ENCODE assay signal across 11 cellular contexts in genomic region chr15:30045248-30046041, GRCh38. TPM values are rescaled to one million over a fixed set of nuclear protein-coding genes. Genes with fewer than 3 reads are reported as not detected.
A peak's percentile ranks its signal among the peaks of the same experiment; 100 is the strongest.
DNase-seq lines count a peak whose midpoint lies in the region; ATAC-seq, FAIRE-seq and TF ChIP-seq lines count a peak whose summit lies in the region.
"Not testable (repeated sequence)": the region's sequence is repeated elsewhere in the genome, so short reads cannot be mapped to it uniquely, and the experiment has no call there.
"Had no signal": no experiment of that assay in that cellular context is flagged by ENCODE, and none has a peak within 500 bp of the region (broad histone marks: within the 10 kb centered on the region; RNA-seq: fewer than 3 reads in every experiment).

No MANE protein-coding gene starts in this region.

- H4K20me1 ChIP-seq in H9 (ENCODE audit: control insufficient read depth, insufficient read depth, insufficient read length), result not testable (repeated sequence)

- H3K27me3 Mint-ChIP-seq in H9 (ENCODE audit: low read depth), result not testable (repeated sequence)
- H3K27me3 Mint-ChIP-seq in osteocyte (ENCODE audit: unreplicated experiment), result peaks cover 14% of the 10 kb centered on the region

- not testable (repeated sequence) for FAIRE-seq in A549 (lab: Jason Lieb, UNC)
- peak; percentile 36 for FAIRE-seq in bronchial epithelial cell (lab: Jason Lieb, UNC)

- H2AFZ ChIP-seq in H9 (ENCODE audit: low read length), result not testable (repeated sequence)

- H3K27ac ChIP-seq in A549 (peak overlapping the region in 1 of 2 experiments; percentile 33; a peak in 1 of 6 replicates), thyroid gland (peak overlapping the region in 2 of 3 donors; percentile 24 to 43)
- not testable (repeated sequence) for H3K27ac ChIP-seq in H9 (ENCODE audit: insufficient read length, low read depth, low read length); left lung

- H3K9me3 ChIP-seq in A549; H9 (ENCODE audit: control insufficient read depth, low read depth, low read length); left lung; thyroid gland: not testable (repeated sequence)

- not testable (repeated sequence) for H2BK20ac ChIP-seq in H9 (ENCODE audit: low read depth, low read length, poor library complexity, severe bottlenecking)

- H2BK15ac ChIP-seq in H9 (ENCODE audit: low read depth, low read length), result not testable (repeated sequence)

- TF ChIP-seq EP300 in A549 (IDR thresholded peaks at IDR 0.05), result not testable (repeated sequence)

- peak overlapping the region; percentile 33; the same call in 2 of the 3 replicates for H3K4me2 ChIP-seq in A549
- not testable (repeated sequence) for H3K4me2 ChIP-seq in H9 (ENCODE audit: insufficient read depth, insufficient read length, low read length)

- ATAC-seq in A549, result peak; percentile 35 to 64; a peak in 4 of 6 replicates
- peak; percentile 87 for ATAC-seq in left lung

- not testable (repeated sequence) for H4K91ac ChIP-seq in H9 (ENCODE audit: insufficient read length, low read depth, low read length)

- intact Hi-C loops in left lung (cut with DNase I); thyroid gland (cut with DNase I): not testable (repeated sequence)

- not testable (repeated sequence) for H3T11ph ChIP-seq in H9 (ENCODE audit: low read length)

- H3K9ac ChIP-seq in H9 (ENCODE audit: extremely low read depth, insufficient read length, low read length), result not testable (repeated sequence)

- CTCF ChIA-PET in A549 (lab: Yijun Ruan, JAX), result interaction anchor here (0.7 to 4.4 kb wide), 7 partner anchors 29 to 432 kb away, joined by 3 to 19 read pairs (median 4); no protein-coding TSS in a partner anchor

- H3K18ac ChIP-seq in H9 (ENCODE audit: insufficient read length, low read depth, low read length), result not testable (repeated sequence)

- H3K4ac ChIP-seq in H9 (ENCODE audit: low read depth, low read length), result not testable (repeated sequence)

- H3K27ac Mint-ChIP-seq in H9; osteocyte (ENCODE audit: unreplicated experiment): not testable (repeated sequence)

- H3K14ac ChIP-seq in H9 (ENCODE audit: insufficient read depth, low read length), result not testable (repeated sequence)

- DNase-seq in A549 (ENCODE audit: low read depth in 1 of 2, low spot score in 1 of 2) (peak in 1 of 2 experiments; percentile 33), H9 (peak; percentile 54), NCI-H526 treated with DMSO at 0.1 percent for 48 hours (lab: John Stamatoyannopoulos, UW) (peak; percentile 53), glomerular visceral epithelial cell (ENCODE audit: extremely low spot score) (peak; percentile 28), thyroid gland (peak; percentile 64 to 75)
- not testable (repeated sequence) for DNase-seq in bronchial epithelial cell (ENCODE audit: low read depth); left lung; osteocyte (ENCODE audit: extremely low spot score, unreplicated experiment)

- not testable (repeated sequence) for H2BK120ac ChIP-seq in H9 (ENCODE audit: low read depth, low read length, poor library complexity, severe bottlenecking)

- not testable (repeated sequence) for H3K23me2 ChIP-seq in H9 (ENCODE audit: insufficient read length, low read depth, low read length, poor library complexity, severe bottlenecking)

- H4K5ac ChIP-seq in H9 (ENCODE audit: insufficient read length, low read depth, low read length), result not testable (repeated sequence)

- H3K4me1 Mint-ChIP-seq in H9, result peaks cover 7 to 12% of the 10 kb centered on the region in 2 experiments
- peaks cover 13% of the 10 kb centered on the region for H3K4me1 Mint-ChIP-seq in osteocyte (ENCODE audit: unreplicated experiment)

- not testable (repeated sequence) for H2BK5ac ChIP-seq in H9 (ENCODE audit: insufficient read length, low read length)

- H3K36me3 ChIP-seq in bronchial epithelial cell (ENCODE audit: control insufficient read depth, insufficient read depth, low read length); left lung; thyroid gland: not testable (repeated sequence)

- not testable (repeated sequence) for TF ChIP-seq RAD21 in A549 (conservative IDR thresholded peaks at IDR 0.05 in 1 of 2, IDR thresholded peaks at IDR 0.05 in 1 of 2)

- not testable (repeated sequence) for H3K4me1 ChIP-seq in A549; H9 (ENCODE audit: insufficient read depth, low read length); left lung
- H3K4me1 ChIP-seq in thyroid gland, result peaks cover 4 to 17% of the 10 kb centered on the region in 2 donors

- not testable (repeated sequence) for H4K8ac ChIP-seq in H9 (replicated peaks; ENCODE audit: insufficient read length, low read depth, low read length)

- WGBS in A549 (ENCODE audit: missing lambda C conversion rate), result 69% methylated on average over 22 of the region's 26 CpGs
- no CpG with 5 or more reads among the region's 26 CpGs for WGBS in H9 (ENCODE audit: extremely low coverage, insufficient read length, low lambda C conversion rate)
- WGBS in thyroid gland, 2 donors, result 46 to 52% methylated on average over 23 to 24 of the region's 26 CpGs

- POLR2A ChIA-PET in A549 (lab: Yijun Ruan, JAX), result not testable (repeated sequence)

- H2AK5ac ChIP-seq in H9 (ENCODE audit: insufficient read length, low read length), result not testable (repeated sequence)

- H3K79me1 ChIP-seq in H9 (ENCODE audit: insufficient read depth, low read depth, low read length, poor library complexity, severe bottlenecking), result not testable (repeated sequence)

- not testable (repeated sequence) for H2BK12ac ChIP-seq in H9 (ENCODE audit: insufficient read length, low read depth, low read length)

- not testable (repeated sequence) for TF ChIP-seq CTCF in A549 (IDR thresholded peaks at IDR 0.05); H9 (conservative IDR thresholded peaks at IDR 0.05); bronchial epithelial cell (IDR thresholded peaks at IDR 0.05; ENCODE audit: insufficient read depth, low read length, severe bottlenecking); left lung (IDR thresholded peaks at IDR 0.05); thyroid gland (IDR thresholded peaks at IDR 0.05)
- peak; percentile 22 for TF ChIP-seq CTCF in osteocyte (IDR thresholded peaks at IDR 0.05)

- not testable (repeated sequence) for H3K23ac ChIP-seq in H9 (ENCODE audit: insufficient read length, low read depth, low read length)

- not testable (repeated sequence) for H3K36me3 Mint-ChIP-seq in H9 (ENCODE audit: insufficient read depth in 1 of 3, low read depth in 3 of 3); osteocyte (ENCODE audit: unreplicated experiment)

- H3K27me3 ChIP-seq in H9 (ENCODE audit: insufficient read depth, low read length); bronchial epithelial cell (ENCODE audit: control insufficient read depth, insufficient read depth, low read length); left lung; thyroid gland: not testable (repeated sequence)

- H3K4me3 Mint-ChIP-seq in H9; osteocyte (ENCODE audit: unreplicated experiment): not testable (repeated sequence)

- H3K79me2 ChIP-seq in H9 (ENCODE audit: insufficient read depth, low read length), result not testable (repeated sequence)

- H3K56ac ChIP-seq in H9 (ENCODE audit: insufficient read length, low read depth, low read length), result not testable (repeated sequence)

- not testable (repeated sequence) for H3K9me3 Mint-ChIP-seq in H9; osteocyte (ENCODE audit: unreplicated experiment)

- TF ChIP-seq POLR2A in A549 (IDR thresholded peaks at IDR 0.05; ENCODE audit: low read length); thyroid gland (IDR thresholded peaks at IDR 0.05): not testable (repeated sequence)

- not testable (repeated sequence) for H3K4me3 ChIP-seq in A549; bronchial epithelial cell (ENCODE audit: low read depth, low read length); left lung
- H3K4me3 ChIP-seq in thyroid gland (replicated peaks in 1 of 3), result peak overlapping the region in 1 of 3 donors; percentile 9

RNA-seq across cellular contexts. Expression of gene GOLGA8J, which starts 37.3 kb away (rescaled TPM):
- polyA plus RNA-seq in A549 (2011; rRNA removed) (0.09 TPM in 1 of 2 replicates, not detected in the other), A549 (2017; fragmentation: RNase III; extraction: RNeasy Plus Mini Kit Qiagen cat#74134 plus additional on column Dnase treatment) (0.07 to 0.23 TPM in 2 of 3 replicates, not detected in the other)
- not detected in 2 replicates for polyA plus RNA-seq in A549 (2012; cell fraction: cytosol; rRNA removed)
- not detected in 2 replicates for polyA plus RNA-seq in A549 (2012; cell fraction: nucleus; rRNA removed)
- 0.17 and 0.24 TPM in 2 replicates for polyA minus RNA-seq in A549 (2011; rRNA and poly(A)+ RNA removed)
- total RNA-seq in H9 (2021) (not detected in 2 replicates), bronchial epithelial cell (not detected in 2 replicates), left lung (under 1 TPM; 0.26 to 0.31 TPM), osteocyte (0.34 TPM in 1 of 2 replicates, not detected in the other), thyroid gland (1 to 10 TPM in 2 of 4 donors, under 1 TPM in 1, not detected in 1; 0.22 to 4.7 (median 3.7) TPM)
- total RNA-seq: G401, GM12878, NCI-H460 had no signal
